In the genomic region with DNA sequence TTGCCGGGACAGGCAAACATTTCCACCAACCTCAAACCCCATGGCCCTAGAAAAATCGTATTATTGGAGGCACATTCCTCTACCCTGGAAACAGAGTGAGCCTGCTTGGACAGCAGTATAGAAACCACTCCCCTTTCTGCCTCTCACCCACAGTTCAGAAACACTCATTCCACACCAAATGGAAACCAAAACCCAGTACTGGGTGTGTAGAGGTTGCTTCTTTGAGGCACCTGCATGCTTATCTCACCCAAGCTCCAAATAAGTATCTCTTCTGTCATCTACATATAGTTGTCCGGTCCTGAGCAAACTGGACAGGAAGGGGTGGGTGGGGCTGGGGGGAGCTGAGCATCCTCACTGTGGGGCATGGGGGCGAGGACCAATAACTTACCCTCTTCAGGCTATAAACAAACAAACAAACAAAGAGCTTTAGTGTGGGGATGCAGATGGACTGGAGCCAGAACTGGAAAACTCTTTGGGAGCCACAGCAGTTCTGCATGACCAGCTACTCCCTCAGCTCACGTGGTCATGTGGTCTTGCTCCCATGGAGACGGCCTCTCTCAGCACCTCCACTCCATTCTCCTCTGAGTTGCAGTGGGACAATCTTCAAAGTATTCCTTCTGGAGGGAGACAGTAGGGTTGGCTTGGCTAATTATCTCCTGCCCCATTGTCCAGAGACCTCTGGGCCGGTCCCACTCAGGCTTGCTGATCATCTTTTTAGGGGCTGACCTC, we compare ENCODE assay signal across 9 cellular contexts. TPM values are rescaled to one million over a fixed set of nuclear protein-coding genes. Genes with fewer than 3 reads are reported as not detected.
DNase-seq lines count a peak whose midpoint lies in the region; ATAC-seq, FAIRE-seq and TF ChIP-seq lines count a peak whose summit lies in the region.
"Had no signal": no experiment of that assay in that cellular context is flagged by ENCODE, and none has a peak within 500 bp of the region (broad histone marks: within the 10 kb centered on the region; RNA-seq: fewer than 3 reads in every experiment).

No MANE protein-coding gene starts in this region.

- TF ChIP-seq CTCF in GM12878 (IDR thresholded peaks at IDR 0.05 in 2 of 3, conservative IDR thresholded peaks at IDR 0.05 in 1 of 3; ENCODE audit: control insufficient read depth in 2 of 3, extremely low read depth in 1 of 3, insufficient read depth in 1 of 3, low read depth in 3 of 3, low read length in 3 of 3), result no peak
- TF ChIP-seq CTCF in stomach (IDR thresholded peaks at IDR 0.05), result no peak
- TF ChIP-seq CTCF in WERI-Rb-1 (IDR thresholded peaks at IDR 0.05; ENCODE audit: low read depth, low read length), result no peak

- ATAC-seq in GM19438 (IDR thresholded peaks at IDR 0.05; ENCODE audit: low read depth, unreplicated experiment) (peak; percentile 59), HG03432 (IDR thresholded peaks at IDR 0.05; ENCODE audit: unreplicated experiment) (peak; percentile 65), GM12878 (peak; percentile 82)

- WGBS in GM12878 (ENCODE audit: insufficient coverage, insufficient replicate concordance, low lambda C conversion rate, missing lambda C conversion rate), result 18% methylated on average over 7 of the region's 7 CpGs
- WGBS in stomach, 5 donors, result 51 to 76% (median 67%) methylated on average over 7 of the region's 7 CpGs

- H3K27me3 ChIP-seq in GM12878 (replicated peaks in 1 of 2; ENCODE audit: control insufficient read depth in 2 of 2, insufficient read depth in 2 of 2, low read length in 1 of 2) (no peaks in the 10 kb centered on the region), stomach (no peaks in the 10 kb centered on the region), WERI-Rb-1 (ENCODE audit: insufficient read depth, low read depth, severe bottlenecking) (peaks cover 3% of the 10 kb centered on the region)

- BruUV-seq in GM12878 (replicated peaks; lab: Mats Ljungman, UMichigan), result no TSS peak

- DNase-seq in DMS79 (lab: John Stamatoyannopoulos, UW) (peak; percentile 90), GM12878 (ENCODE audit: low read depth, low spot score) (peak; percentile 69), stomach (peak; percentile 48), iPS-NIHi7 (ENCODE audit: extremely low spot score) (no peak), A172 (ENCODE audit: low spot score) (no peak), WERI-Rb-1 (no peak)

- TF ChIP-seq RAD21 in GM12878 (IDR thresholded peaks at IDR 0.05; ENCODE audit: insufficient read depth, low read depth, low read length), result no peak

- CTCF ChIA-PET in GM12878 (lab: Yijun Ruan, JAX), result interaction anchor here (0.6 to 3.7 kb wide), 6 partner anchors 9 to 627 kb away, joined by 3 to 12 read pairs (median 4); no protein-coding TSS in a partner anchor

- H3K4me3 ChIP-seq in GM12878 (peak overlapping the region; percentile 3; the same call in 1 of the 2 replicates), stomach (no peak overlapping the region), WERI-Rb-1 (ENCODE audit: low read depth, low read length) (no peak overlapping the region)

- SMC1A ChIA-PET in GM12878 (lab: Charles Lee; ENCODE audit: uncharacterized antibody, unreplicated experiment), result interaction anchor here (0.6 to 1.8 kb wide), 4 partner anchors 9 to 85 kb away, joined by 3 to 8 read pairs (median 4); a partner anchor contains a TSS

- H4K20me1 ChIP-seq in GM12878 (ENCODE audit: control insufficient read depth, insufficient read depth), result no peaks in the 10 kb centered on the region

- peak; percentile 82 for FAIRE-seq in GM12878 (lab: Jason Lieb, UNC)

- POLR2A ChIA-PET in GM12878 (lab: Charles Lee), result interaction anchor here (0.7 to 1.3 kb wide), 4 partner anchors 10 to 810 kb away, joined by 3 to 5 read pairs (median 3); a partner anchor contains a TSS

- H3K9me3 ChIP-seq in GM12878 (replicated peaks; ENCODE audit: control insufficient read depth, insufficient read depth, low read length) (no peaks in the 10 kb centered on the region), stomach (no peaks in the 10 kb centered on the region), WERI-Rb-1 (ENCODE audit: severe bottlenecking) (no peaks in the 10 kb centered on the region)

- peak in 1 of 2 experiments; percentile 41; a peak in 1 of 4 replicates for TF ChIP-seq EP300 in GM12878 (IDR thresholded peaks at IDR 0.05; ENCODE audit: borderline replicate concordance in 1 of 2, control insufficient read depth in 1 of 2, low read depth in 2 of 2, low read length in 2 of 2)
- TF ChIP-seq EP300 in stomach (IDR thresholded peaks at IDR 0.05), result no peak

- intact Hi-C loops in GM12878 (cut with micrococcal nuclease; ENCODE audit: unreplicated experiment) (no loop called here), stomach (cut with DNase I; ENCODE audit: low total_unique reads) (no loop called here)

- H2AFZ ChIP-seq in GM12878 (ENCODE audit: control insufficient read depth, low read depth, low read length), result peak overlapping the region; percentile 62

- TF ChIP-seq POLR2A in GM12878 (IDR thresholded peaks at IDR 0.05; ENCODE audit: low read depth, low read length), result no peak
- TF ChIP-seq POLR2A in stomach (IDR thresholded peaks at IDR 0.05), result no peak

- peak overlapping the region; percentile 73 for H3K27ac ChIP-seq in GM12878 (ENCODE audit: control insufficient read depth, insufficient read depth)
- H3K27ac ChIP-seq in stomach, result peak overlapping the region; percentile 76 to 92 (median 81)
- H3K27ac ChIP-seq in WERI-Rb-1, result no peak overlapping the region

- H3K36me3 ChIP-seq in GM12878 (ENCODE audit: control insufficient read depth in 2 of 2, insufficient read depth in 2 of 2, low read length in 1 of 2) (no peaks in the 10 kb centered on the region), stomach (no peaks in the 10 kb centered on the region), WERI-Rb-1 (no peaks in the 10 kb centered on the region)

- peaks cover 48% of the 10 kb centered on the region for H3K4me1 ChIP-seq in GM12878 (ENCODE audit: control insufficient read depth, insufficient read depth, low read length)
- H3K4me1 ChIP-seq in stomach, result peaks cover 8 to 60% (median 44%) of the 10 kb centered on the region in 4 donors

- RAD21 ChIA-PET in GM12878 (lab: Charles Lee; ENCODE audit: unreplicated experiment), result interaction anchor here (0.5 to 3.9 kb wide), 3 partner anchors 27 to 84 kb away, joined by 3 to 16 read pairs (median 7); a partner anchor contains a TSS

- in situ Hi-C loops in GM12878 (cut with MboI), result no loop called here

- H3K79me2 ChIP-seq in GM12878 (ENCODE audit: control insufficient read depth, insufficient read depth, low read length), result no peaks in the 10 kb centered on the region

- peak overlapping the region; percentile 95 for H3K4me2 ChIP-seq in GM12878 (ENCODE audit: control insufficient read depth, insufficient read depth)

- H3K9ac ChIP-seq in GM12878 (ENCODE audit: control insufficient read depth, insufficient read depth, low read length), result no peak overlapping the region; the same call in 1 of the 2 replicates

RNA-seq across cellular contexts. Expression of a gene that starts 1.0 kb away (rescaled TPM):
- 1.1 and 1.7 TPM in 2 replicates for total RNA-seq in GM12878 (2013; cell fraction: nucleolus; rRNA removed)
- 8.2 and 8.5 TPM in 2 replicates for total RNA-seq in GM12878 (2014; rRNA removed)
- 8.2 and 8.6 TPM in 2 replicates for total RNA-seq in GM12878 (2014; rRNA removed; fragmentation: Illumina TruSeq; extraction: Trizol)
- total RNA-seq in GM12878 (2021), result 4.6 and 5.2 TPM in 2 replicates
- polyA plus RNA-seq in GM12878 (2011; ENCODE audit: low read depth), result 21.4 TPM
- 2.5 and 4.6 TPM in 2 replicates for polyA plus RNA-seq in GM12878 (2011; rRNA removed)
- polyA plus RNA-seq in GM12878 (2011; cell fraction: cytosol; rRNA removed), result 4.8 and 7.6 TPM in 2 replicates
- polyA plus RNA-seq in GM12878 (2011; cell fraction: nucleus; rRNA removed), result 2.0 and 2.5 TPM in 2 replicates
- 6.3 and 17.6 TPM in 2 replicates for polyA plus RNA-seq in GM12878 (2012)
- 10.8 and 13.4 TPM in 2 replicates for polyA plus RNA-seq in GM12878 (2014; fragmentation: Illumina TruSeq; extraction: Trizol)
- 10 to 100 TPM; 15.7 to 25.9 TPM for polyA plus RNA-seq in GM12878 (2014; fragmentation: Nextera tagmentation; extraction: Ambion mirVana)
- 10.9 and 11.5 TPM in 2 replicates for polyA plus RNA-seq in GM12878 (2014; rRNA removed)
- polyA plus RNA-seq in GM12878 (2016; fragmentation: Nextera tagmentation; extraction: Ambion mirVana), result 1 to 10 TPM; 5.6 to 5.9 TPM
- 1.8 and 3.9 TPM in 2 replicates for polyA minus RNA-seq in GM12878 (2011; rRNA and poly(A)+ RNA removed)
- polyA minus RNA-seq in GM12878 (2011; cell fraction: cytosol; rRNA and poly(A)+ RNA removed), result not detected in 2 replicates
- not detected in 2 replicates for polyA minus RNA-seq in GM12878 (2011; cell fraction: nucleus; rRNA and poly(A)+ RNA removed)
- 10 to 100 TPM in 1 of 5 donors, 1 to 10 TPM in 1, not detected in 3; 1.3 to 19.5 TPM for total RNA-seq in stomach
- polyA plus RNA-seq in stomach, result 10 to 100 TPM in 1 of 3 donors, 1 to 10 TPM in 2; 6.8 to 66.7 (median 7.6) TPM
- total RNA-seq in A172 (2014; rRNA removed; shearing (Covaris generic)), result 0.28 TPM in 1 of 2 replicates, not detected in the other
- total RNA-seq: mononuclear cell had no signal

RNA-seq across cellular contexts. Expression of a gene that starts 27.6 kb away (rescaled TPM):
- 3.1 and 3.6 TPM in 2 replicates for total RNA-seq in GM12878 (2013; cell fraction: nucleolus; rRNA removed)
- total RNA-seq in GM12878 (2014; rRNA removed) (12.3 and 13.0 TPM in 2 replicates), GM12878 (2014; rRNA removed; fragmentation: Illumina TruSeq; extraction: Trizol) (11.3 and 13.4 TPM in 2 replicates), GM12878 (2021) (9.9 and 12.6 TPM in 2 replicates), stomach (100 to 1,000 TPM in 1 of 5 donors, 10 to 100 TPM in 3, 1 to 10 TPM in 1; 4.0 to 121 (median 12.7) TPM)
- polyA plus RNA-seq in GM12878 (2011; ENCODE audit: low read depth), result 23.0 TPM
- polyA plus RNA-seq in GM12878 (2011; rRNA removed) (8.1 and 15.5 TPM in 2 replicates), GM12878 (2014; fragmentation: Illumina TruSeq; extraction: Trizol) (11.8 and 12.2 TPM in 2 replicates), GM12878 (2014; fragmentation: Nextera tagmentation; extraction: Ambion mirVana) (10 to 100 TPM; 23.7 to 34.3 TPM), GM12878 (2014; rRNA removed) (13.3 and 13.5 TPM in 2 replicates), GM12878 (2016; fragmentation: Nextera tagmentation; extraction: Ambion mirVana) (1 to 10 TPM; 6.0 to 7.1 TPM), stomach (100 to 1,000 TPM in 1 of 3 donors, 10 to 100 TPM in 2; 86.9 to 262 (median 98.5) TPM)
- polyA plus RNA-seq in GM12878 (2011; cell fraction: cytosol; rRNA removed), result 14.9 and 15.1 TPM in 2 replicates
- 5.3 and 6.3 TPM in 2 replicates for polyA plus RNA-seq in GM12878 (2011; cell fraction: nucleus; rRNA removed)
- polyA plus RNA-seq in GM12878 (2012), result 21.2 and 23.6 TPM in 2 replicates
- polyA minus RNA-seq in GM12878 (2011; rRNA and poly(A)+ RNA removed), result 5.6 and 7.2 TPM in 2 replicates
- 1.8 and 4.1 TPM in 2 replicates for polyA minus RNA-seq in GM12878 (2011; cell fraction: cytosol; rRNA and poly(A)+ RNA removed)
- polyA minus RNA-seq in GM12878 (2011; cell fraction: nucleus; rRNA and poly(A)+ RNA removed), result 0.48 and 1.1 TPM in 2 replicates
- total RNA-seq in A172 (2014; rRNA removed; shearing (Covaris generic)), result 11.9 and 22.4 TPM in 2 replicates

RNA-seq across cellular contexts. Expression of a gene that starts 50.0 kb away (rescaled TPM):
- total RNA-seq in GM12878 (2013; cell fraction: nucleolus; rRNA removed), result 2.5 and 2.9 TPM in 2 replicates
- total RNA-seq in GM12878 (2014; rRNA removed) (11.3 and 12.5 TPM in 2 replicates), GM12878 (2014; rRNA removed; fragmentation: Illumina TruSeq; extraction: Trizol) (7.0 and 8.1 TPM in 2 replicates), GM12878 (2021) (13.3 and 15.4 TPM in 2 replicates), stomach (10 to 100 TPM in 3 of 5 donors, not detected in 2; 10.6 to 25.9 (median 21.0) TPM)
- 7.5 TPM for polyA plus RNA-seq in GM12878 (2011; ENCODE audit: low read depth)
- polyA plus RNA-seq in GM12878 (2011; rRNA removed) (3.2 and 4.8 TPM in 2 replicates), GM12878 (2014; fragmentation: Illumina TruSeq; extraction: Trizol) (6.4 and 9.2 TPM in 2 replicates), GM12878 (2014; fragmentation: Nextera tagmentation; extraction: Ambion mirVana) (10 to 100 TPM; 31.6 to 37.0 TPM), GM12878 (2014; rRNA removed) (18.0 and 18.9 TPM in 2 replicates), GM12878 (2016; fragmentation: Nextera tagmentation; extraction: Ambion mirVana) (10 to 100 TPM; 16.4 to 19.9 TPM), stomach (10 to 100 TPM; 51.2 to 75.0 (median 52.5) TPM)
- 6.0 and 6.3 TPM in 2 replicates for polyA plus RNA-seq in GM12878 (2011; cell fraction: cytosol; rRNA removed)
- 2.4 and 2.7 TPM in 2 replicates for polyA plus RNA-seq in GM12878 (2011; cell fraction: nucleus; rRNA removed)
- 7.2 and 7.7 TPM in 2 replicates for polyA plus RNA-seq in GM12878 (2012)
- 6.4 and 8.2 TPM in 2 replicates for polyA minus RNA-seq in GM12878 (2011; rRNA and poly(A)+ RNA removed)
- 1.8 TPM in 1 of 2 replicates, not detected in the other for polyA minus RNA-seq in GM12878 (2011; cell fraction: cytosol; rRNA and poly(A)+ RNA removed)
- 0.73 and 1.1 TPM in 2 replicates for polyA minus RNA-seq in GM12878 (2011; cell fraction: nucleus; rRNA and poly(A)+ RNA removed)
- total RNA-seq in A172 (2014; rRNA removed; shearing (Covaris generic)), result 45.4 and 60.1 TPM in 2 replicates

RNA-seq across cellular contexts. Expression of a gene that starts 58.3 kb away (rescaled TPM):
- total RNA-seq in GM12878 (2013; cell fraction: nucleolus; rRNA removed), result not detected in 2 replicates
- total RNA-seq in GM12878 (2014; rRNA removed), result not detected in 2 replicates
- not detected in 2 replicates for total RNA-seq in GM12878 (2014; rRNA removed; fragmentation: Illumina TruSeq; extraction: Trizol)
- total RNA-seq in GM12878 (2021), result not detected in 2 replicates
- not detected for polyA plus RNA-seq in GM12878 (2011; ENCODE audit: low read depth)
- polyA plus RNA-seq in GM12878 (2011; rRNA removed), result not detected in 2 replicates
- polyA plus RNA-seq in GM12878 (2011; cell fraction: cytosol; rRNA removed), result not detected in 2 replicates
- polyA plus RNA-seq in GM12878 (2011; cell fraction: nucleus; rRNA removed), result not detected in 2 replicates
- polyA plus RNA-seq in GM12878 (2012), result not detected in 2 replicates
- polyA plus RNA-seq in GM12878 (2014; fragmentation: Illumina TruSeq; extraction: Trizol), result not detected in 2 replicates
- polyA plus RNA-seq in GM12878 (2014; fragmentation: Nextera tagmentation; extraction: Ambion mirVana), result not detected
- polyA plus RNA-seq in GM12878 (2014; rRNA removed), result not detected in 2 replicates
- not detected for polyA plus RNA-seq in GM12878 (2016; fragmentation: Nextera tagmentation; extraction: Ambion mirVana)
- not detected in 2 replicates for polyA minus RNA-seq in GM12878 (2011; rRNA and poly(A)+ RNA removed)
- polyA minus RNA-seq in GM12878 (2011; cell fraction: cytosol; rRNA and poly(A)+ RNA removed), result not detected in 2 replicates
- not detected in 2 replicates for polyA minus RNA-seq in GM12878 (2011; cell fraction: nucleus; rRNA and poly(A)+ RNA removed)
- under 1 TPM in 1 of 5 donors, not detected in 4; 0.55 TPM for total RNA-seq in stomach
- polyA plus RNA-seq in stomach, result 1 to 10 TPM in 1 of 3 donors, under 1 TPM in 2; 0.38 to 1.1 (median 0.44) TPM
- total RNA-seq in A172 (2014; rRNA removed; shearing (Covaris generic)), result not detected in 2 replicates

Comparison
In these comparisons a context has a peak if more than half of its experiments do, and no peak if none do; other contexts are left out.
1. DNase-seq: peak in DMS79 (single experiment), GM12878 (single experiment) and stomach (single experiment); none in iPS-NIHi7 (single experiment), A172 (single experiment) and WERI-Rb-1 (single experiment).
2. Peak in every context shown above with its lines, with median percentiles within 50 percentile points of each other: ATAC-seq.